Comparison of ENCODE assay signal across 9 cellular contexts in the genomic region with DNA sequence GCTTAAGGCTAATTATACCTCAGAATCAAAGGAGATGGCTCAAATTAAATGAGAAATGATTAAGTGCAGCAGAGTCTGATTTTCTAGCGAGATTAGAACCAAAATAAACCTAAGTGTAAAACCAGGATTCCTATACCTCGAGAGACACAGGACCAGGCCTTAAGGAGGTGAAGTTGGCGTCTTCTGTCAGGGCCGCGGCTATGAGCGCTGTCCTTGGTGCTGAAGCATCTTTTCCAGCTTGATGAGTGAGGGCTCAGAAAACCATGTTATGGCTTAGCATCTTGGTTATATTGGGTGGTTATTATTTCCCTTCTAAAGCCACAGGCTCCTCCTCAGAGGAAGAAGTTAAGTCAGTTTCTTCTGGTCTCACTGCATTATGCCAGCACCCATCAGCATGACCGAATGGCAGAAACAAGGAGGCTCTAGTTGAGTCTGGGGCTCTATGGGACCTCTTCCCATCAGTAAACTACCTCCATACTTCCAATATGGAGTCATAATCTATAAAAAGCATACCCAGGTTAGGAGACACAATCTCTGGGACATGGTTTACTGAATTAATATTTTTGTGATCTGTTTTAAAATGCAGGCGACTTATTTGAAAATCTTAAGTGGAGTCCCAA.
DNase-seq lines count a peak whose midpoint lies in the region; ATAC-seq lines count a peak whose summit lies in the region.
"Had no signal": no experiment of that assay in that cellular context is flagged by ENCODE, and none has a peak within 500 bp of the region (broad histone marks: within the 10 kb centered on the region; RNA-seq: fewer than 3 reads in every experiment).

No MANE protein-coding gene starts in this region.

- H3K23ac ChIP-seq in trophoblast cell (ENCODE audit: low read length) = no peak overlapping the region

- H3K79me2 ChIP-seq in trophoblast cell (ENCODE audit: control insufficient read depth, insufficient read depth, low read length, poor library complexity) = no peaks in the 10 kb centered on the region

- CTCF ChIA-PET in activated CD4-positive, alpha-beta T cell treated with anti-CD3 and anti-CD28 coated beads for 36 hours (lab: Charles Lee) = no interaction called here

- no peak overlapping the region for H2BK12ac ChIP-seq in trophoblast cell (ENCODE audit: low read length)

- H3K27ac ChIP-seq in trophoblast cell (ENCODE audit: low read depth, low read length) = no peak overlapping the region

- no peak overlapping the region for H3K18ac ChIP-seq in trophoblast cell (ENCODE audit: low read length)

- no peak for ATAC-seq in activated CD4-positive, alpha-beta T cell treated with anti-CD3 and anti-CD28 coated beads for 36 hours
- ATAC-seq in GM19463 (IDR thresholded peaks at IDR 0.05; ENCODE audit: unreplicated experiment) = no peak

- H3K4me2 ChIP-seq in trophoblast cell (ENCODE audit: low read length) = no peak overlapping the region

- H3K36me3 Mint-ChIP-seq in activated CD4-positive, alpha-beta T cell treated with anti-CD3 and anti-CD28 coated beads for 36 hours (ENCODE audit: low read depth) = no peaks in the 10 kb centered on the region

- H3K9me3 Mint-ChIP-seq in activated CD4-positive, alpha-beta T cell treated with anti-CD3 and anti-CD28 coated beads for 36 hours (ENCODE audit: low read depth) = no peaks in the 10 kb centered on the region

- H3K4ac ChIP-seq in trophoblast cell (ENCODE audit: low read depth, low read length) = no peak overlapping the region

- H4K12ac ChIP-seq in trophoblast cell (ENCODE audit: low read depth, low read length) = no peak overlapping the region

- H2BK120ac ChIP-seq in trophoblast cell (ENCODE audit: insufficient read depth, low read length, poor library complexity) = no peak overlapping the region

- H3K14ac ChIP-seq in trophoblast cell (ENCODE audit: low read length) = no peak overlapping the region

- WGBS in trophoblast cell (ENCODE audit: extremely low coverage, insufficient coverage, insufficient read length) = no CpG with 5 or more reads among the region's 8 CpGs

- no peak overlapping the region for H2AK5ac ChIP-seq in trophoblast cell (ENCODE audit: low read length)

- no peak overlapping the region for H3K27ac Mint-ChIP-seq in activated CD4-positive, alpha-beta T cell treated with anti-CD3 and anti-CD28 coated beads for 36 hours
- H3K27ac Mint-ChIP-seq: T-helper 2 cell treated with Interferon-gamma antibody and Interleukin-4, amounts not matched to agents 5 μg/mL and 100 μg/mL, for 36 hours had no signal

- H3K36me3 ChIP-seq in NT2/D1 (ENCODE audit: insufficient read depth, insufficient read length, low read length) = no peaks in the 10 kb centered on the region
- H3K36me3 ChIP-seq in trophoblast cell (ENCODE audit: control insufficient read depth in 1 of 2, insufficient read depth in 2 of 2, low read length in 2 of 2) = no peaks in the 10 kb centered on the region

- H3K4me1 Mint-ChIP-seq in activated CD4-positive, alpha-beta T cell treated with anti-CD3 and anti-CD28 coated beads for 36 hours = no peaks in the 10 kb centered on the region

- H3K27me3 ChIP-seq in NT2/D1 (ENCODE audit: insufficient read depth, insufficient read length) = no peaks in the 10 kb centered on the region
- H3K27me3 ChIP-seq in trophoblast cell (ENCODE audit: insufficient read depth, low read length) = no peaks in the 10 kb centered on the region

- no peak overlapping the region for H2AFZ ChIP-seq in trophoblast cell (ENCODE audit: insufficient read depth, low read length, poor library complexity)

- no peak overlapping the region for H4K8ac ChIP-seq in trophoblast cell (ENCODE audit: low read depth, low read length)

- H2BK5ac ChIP-seq in trophoblast cell (ENCODE audit: low read depth, low read length, poor library complexity) = no peak overlapping the region

- H3K4me3 ChIP-seq in NT2/D1 (ENCODE audit: insufficient read length, low read depth) (no peak overlapping the region), trophoblast cell (ENCODE audit: low read depth, low read length) (no peak overlapping the region)

- no peak overlapping the region for H3K4me3 Mint-ChIP-seq in activated CD4-positive, alpha-beta T cell treated with anti-CD3 and anti-CD28 coated beads for 36 hours
- H3K4me3 Mint-ChIP-seq: T-helper 2 cell treated with Interferon-gamma antibody and Interleukin-4, amounts not matched to agents 5 μg/mL and 100 μg/mL, for 36 hours had no signal

- DNase-seq in activated CD4-positive, alpha-beta T cell treated with anti-CD3 and anti-CD28 coated beads for 36 hours = peak; percentile 57
- DNase-seq in activated CD4-positive, alpha-beta T cell treated with anti-CD3 and anti-CD28 coated beads for 1 hour = no peak
- DNase-seq in NT2/D1 (ENCODE audit: low read depth, low spot score) (peak; percentile 50), dermis blood vessel endothelial cell (peak; percentile 27), trophoblast cell (peak; percentile 30 to 75), NCI-H526 (lab: John Stamatoyannopoulos, UW) (no peak), putamen (ENCODE audit: low spot score) (no peak)

- no peaks in the 10 kb centered on the region for H3K27me3 Mint-ChIP-seq in activated CD4-positive, alpha-beta T cell treated with anti-CD3 and anti-CD28 coated beads for 36 hours

- H3K9ac ChIP-seq in NT2/D1 (ENCODE audit: insufficient read length, low read depth) (no peak overlapping the region), trophoblast cell (ENCODE audit: low read length) (no peak overlapping the region)

- POLR2A ChIA-PET in activated CD4-positive, alpha-beta T cell treated with anti-CD3 and anti-CD28 coated beads for 36 hours (lab: Charles Lee) = no interaction called here

- H3K4me1 ChIP-seq in NT2/D1 (ENCODE audit: insufficient read depth, insufficient read length) (no peaks in the 10 kb centered on the region), trophoblast cell (ENCODE audit: control insufficient read depth in 1 of 2, insufficient read depth in 2 of 2, low read length in 2 of 2) (no peaks in the 10 kb centered on the region)

- H3K79me1 ChIP-seq in trophoblast cell (ENCODE audit: low read length) = no peaks in the 10 kb centered on the region

- intact Hi-C loops in activated CD4-positive, alpha-beta T cell treated with anti-CD3 and anti-CD28 coated beads for 36 hours (cut with DNase I, micrococcal nuclease) = no loop called here

- H3K9me3 ChIP-seq in NT2/D1 (ENCODE audit: insufficient read depth, low read length) (no peaks in the 10 kb centered on the region; the same call in 1 of the 2 replicates), trophoblast cell (ENCODE audit: insufficient read depth, low read depth, low read length) (peaks cover 2% of the 10 kb centered on the region)

- H4K91ac ChIP-seq in trophoblast cell (ENCODE audit: low read depth, low read length) = no peak overlapping the region

Comparison
In these comparisons a context has a peak if more than half of its experiments do, and no peak if none do; other contexts are left out.
1. DNase-seq: peak in activated CD4-positive, alpha-beta T cell treated with anti-CD3 and anti-CD28 coated beads for 36 hours (single experiment), NT2/D1 (single experiment), dermis blood vessel endothelial cell (single experiment) and trophoblast cell (2 of 2); none in activated CD4-positive, alpha-beta T cell treated with anti-CD3 and anti-CD28 coated beads for 1 hour (single experiment), NCI-H526 (0 of 2) and putamen (single experiment).